Comparison of ENCODE assay signal across 11 cellular contexts in genomic region chr7:73822319-73823173, GRCh38. TPM values are rescaled to one million over a fixed set of nuclear protein-coding genes. Genes with fewer than 3 reads are reported as not detected.
A peak's percentile ranks its signal among the peaks of the same experiment; 100 is the strongest.
DNase-seq lines count a peak whose midpoint lies in the region; ATAC-seq, FAIRE-seq and TF ChIP-seq lines count a peak whose summit lies in the region.
"Had no signal": no experiment of that assay in that cellular context is flagged by ENCODE, and none has a peak within 500 bp of the region (broad histone marks: within the 10 kb centered on the region; RNA-seq: fewer than 3 reads in every experiment).

No MANE protein-coding gene starts in this region.

- peak overlapping the region; percentile 81 for H3K27ac ChIP-seq in SJSA1
- H3K27ac ChIP-seq in thyroid gland = peak overlapping the region; percentile 88 to 98 (median 90)
- H3K27ac ChIP-seq: KMS-11 had no signal

- no peaks in the 10 kb centered on the region for H3K36me3 ChIP-seq in SJSA1
- no peaks in the 10 kb centered on the region for H3K36me3 ChIP-seq in thyroid gland

- peak in 1 of 2 donors; percentile 87 for TF ChIP-seq POLR2A in thyroid gland (IDR thresholded peaks at IDR 0.05)

- ATAC-seq in GM21367 (IDR thresholded peaks at IDR 0.05; ENCODE audit: unreplicated experiment) = no peak

- TF ChIP-seq CTCF in fibroblast of villous mesenchyme (IDR thresholded peaks at IDR 0.05; ENCODE audit: insufficient read depth, low read depth, low read length) (no peak), thyroid gland (IDR thresholded peaks at IDR 0.05) (no peak)

- no peaks in the 10 kb centered on the region for H3K9me3 ChIP-seq in SJSA1 (replicated peaks)
- no peaks in the 10 kb centered on the region for H3K9me3 ChIP-seq in thyroid gland

- FAIRE-seq in frontal cortex (lab: Jason Lieb, UNC) = no peak
- FAIRE-seq: endometrium had no signal

- intact Hi-C loops in thyroid gland (cut with DNase I) = no loop called here

- DNase-seq in DMS 273 (lab: John Stamatoyannopoulos, UW; ENCODE audit: unreplicated experiment) (peak; percentile 58), DMS 273 treated with DMSO at 0.1 percent for 48 hours (lab: John Stamatoyannopoulos, UW) (no peak), SJSA1 (ENCODE audit: low read depth in 1 of 2, low spot score in 2 of 2) (peak; percentile 94 to 98), fibroblast of villous mesenchyme (ENCODE audit: low read depth) (peak; percentile 95), thyroid gland (peak; percentile 97), frontal cortex (ENCODE audit: low spot score in 2 of 2) (no peak), activated gamma-delta T cell (lab: John Stamatoyannopoulos, UW) (no peak)

- H3K4me3 ChIP-seq in SJSA1 (no peak overlapping the region), fibroblast of villous mesenchyme (ENCODE audit: low read depth, low read length) (no peak overlapping the region), thyroid gland (replicated peaks in 1 of 3) (no peak overlapping the region)

- H3K27me3 ChIP-seq in SJSA1 (replicated peaks) (no peaks in the 10 kb centered on the region), thyroid gland (no peaks in the 10 kb centered on the region)

- H3K4me1 ChIP-seq in SJSA1 (replicated peaks) (peaks cover 28% of the 10 kb centered on the region), thyroid gland (peaks cover 60 to 70% of the 10 kb centered on the region in 2 donors)

- 39 to 43% methylated on average over 11 to 15 of the region's 15 CpGs for WGBS in thyroid gland, 2 donors

RNA-seq across cellular contexts. Expression of gene CLDN4, which starts 8.2 kb away (rescaled TPM):
- total RNA-seq in SJSA1 (2014; rRNA removed; shearing (Covaris generic)) = 0.16 TPM in 1 of 2 replicates, not detected in the other
- total RNA-seq in fibroblast of villous mesenchyme (under 0.01 and 0.86 TPM in 2 replicates), thyroid gland (100 to 1,000 TPM; 178 to 301 (median 196) TPM), frontal cortex (not detected)
- total RNA-seq: B cell had no signal

RNA-seq across cellular contexts. Expression of gene METTL27, which starts 19.8 kb away (rescaled TPM):
- total RNA-seq in SJSA1 (2014; rRNA removed; shearing (Covaris generic)) = 0.91 and 2.9 TPM in 2 replicates
- total RNA-seq in fibroblast of villous mesenchyme = 1.6 and 2.6 TPM in 2 replicates
- 10 to 100 TPM in 2 of 4 donors, 1 to 10 TPM in 2; 3.8 to 16.3 (median 9.6) TPM for total RNA-seq in thyroid gland
- total RNA-seq in frontal cortex = 0.41 TPM

RNA-seq across cellular contexts. Expression of gene TMEM270, which starts 38.4 kb away (rescaled TPM):
- total RNA-seq in SJSA1 (2014; rRNA removed; shearing (Covaris generic)) = not detected in 2 replicates
- total RNA-seq in fibroblast of villous mesenchyme (not detected in 2 replicates), thyroid gland (not detected), frontal cortex (not detected)
- total RNA-seq: B cell had no signal

RNA-seq across cellular contexts. Expression of gene CLDN3, which starts 52.5 kb away (rescaled TPM):
- total RNA-seq in SJSA1 (2014; rRNA removed; shearing (Covaris generic)) = not detected in 2 replicates
- not detected in 2 replicates for total RNA-seq in fibroblast of villous mesenchyme
- total RNA-seq in thyroid gland = 100 to 1,000 TPM; 249 to 330 (median 288) TPM
- not detected for total RNA-seq in frontal cortex
- total RNA-seq: B cell had no signal

Comparison
In these comparisons a context has a peak if more than half of its experiments do, and no peak if none do; other contexts are left out.
1. DNase-seq: peak in DMS 273 (single experiment), SJSA1 (2 of 2), fibroblast of villous mesenchyme (single experiment) and thyroid gland (2 of 2); none in DMS 273 treated with DMSO at 0.1 percent for 48 hours (single experiment), frontal cortex (0 of 2) and activated gamma-delta T cell (single experiment).
2. RNA of gene CLDN4, which starts 8.2 kb away (total RNA-seq): 178 to 301 TPM in thyroid gland; under 0.01 to 0.86 TPM in fibroblast of villous mesenchyme, 0.16 TPM in SJSA1 and not detected in frontal cortex (single experiment); every median in the first group is over 10 times any median in the second.